7 cellular contexts compared by ENCODE assay signal in genomic region chr10:133258066-133258817, GRCh38. TPM values are rescaled to one million over a fixed set of nuclear protein-coding genes. Genes with fewer than 3 reads are reported as not detected.
DNase-seq lines count a peak whose midpoint lies in the region; ATAC-seq and TF ChIP-seq lines count a peak whose summit lies in the region.
"Had no signal": no experiment of that assay in that cellular context is flagged by ENCODE, and none has a peak within 500 bp of the region (broad histone marks: within the 10 kb centered on the region; RNA-seq: fewer than 3 reads in every experiment).

No MANE protein-coding gene starts in this region.

- H3K4me3 Mint-ChIP-seq in effector memory CD8-positive, alpha-beta T cell: peak overlapping the region; percentile 54 to 73

- no peaks in the 10 kb centered on the region for H3K27me3 ChIP-seq in upper lobe of left lung

- no peak for TF ChIP-seq EP300 in upper lobe of left lung (IDR thresholded peaks at IDR 0.05)

- TF ChIP-seq CTCF in upper lobe of left lung (IDR thresholded peaks at IDR 0.05): no peak

- no peak for TF ChIP-seq POLR2A in upper lobe of left lung (IDR thresholded peaks at IDR 0.05)

- peaks cover 23% of the 10 kb centered on the region for H3K36me3 Mint-ChIP-seq in effector memory CD8-positive, alpha-beta T cell (ENCODE audit: insufficient read depth)

- 40 to 45% methylated on average over 1 to 18 of the region's 21 CpGs for WGBS in upper lobe of left lung, 2 donors

- peak overlapping the region; percentile 79 to 93 (median 82) for H3K27ac ChIP-seq in upper lobe of left lung

- ATAC-seq in Right ventricle myocardium superior (ENCODE audit: poor library complexity) (no peak), Right ventricle myocardium inferior (no peak), upper lobe of left lung (ENCODE audit: low FRiP score in 2 of 2) (peak; percentile 11 to 42), left lobe of liver (no peak)
- ATAC-seq in effector memory CD8-positive, alpha-beta T cell (replicated peaks): peak; percentile 3

- H3K9me3 ChIP-seq in upper lobe of left lung: no peaks in the 10 kb centered on the region

- peak overlapping the region; percentile 72 to 79 for H3K27ac Mint-ChIP-seq in effector memory CD8-positive, alpha-beta T cell

- H3K27me3 Mint-ChIP-seq in effector memory CD8-positive, alpha-beta T cell: no peaks in the 10 kb centered on the region

- intact Hi-C loops in Right ventricle myocardium superior (cut with DNase I) (no loop called here), Right ventricle myocardium inferior (cut with DNase I) (no loop called here)

- H3K4me3 ChIP-seq in upper lobe of left lung: peak overlapping the region in 2 of 4 donors; percentile 4 to 29

- peaks cover 34 to 40% of the 10 kb centered on the region in 2 donors for H3K4me1 Mint-ChIP-seq in effector memory CD8-positive, alpha-beta T cell (ENCODE audit: low read depth in 2 of 2)

- no peaks in the 10 kb centered on the region for H3K36me3 ChIP-seq in upper lobe of left lung

- no peaks in the 10 kb centered on the region for H3K9me3 Mint-ChIP-seq in effector memory CD8-positive, alpha-beta T cell

- peaks cover 48 to 56% (median 53%) of the 10 kb centered on the region in 4 donors for H3K4me1 ChIP-seq in upper lobe of left lung

- peak; percentile 56 for DNase-seq in Right ventricle myocardium superior
- DNase-seq in Right ventricle myocardium inferior (ENCODE audit: missing footprints): no peak
- DNase-seq in effector memory CD8-positive, alpha-beta T cell: peak in 1 of 3 experiments; percentile 23
- peak; percentile 86 to 89 for DNase-seq in upper lobe of left lung
- no peak for DNase-seq in left lobe of liver (ENCODE audit: low spot score)
- DNase-seq in activated CD4-positive, CD25-positive, alpha-beta regulatory T cell treated with anti-CD3 and anti-CD28 coated beads, Interleukin-2, amount 50 U/mL, for 72 hours: no peak

RNA-seq across cellular contexts. Expression of gene ADAM8, which starts 18.4 kb away (rescaled TPM):
- total RNA-seq in Right ventricle myocardium superior (2.5 TPM), Right ventricle myocardium inferior (2.0 TPM), upper lobe of left lung (10 to 100 TPM; 10.4 to 93.2 (median 32.9) TPM), left lobe of liver (7.4 TPM)

RNA-seq across cellular contexts. Expression of gene VENTX, which starts 20.6 kb away (rescaled TPM):
- 0.43 TPM for total RNA-seq in Right ventricle myocardium superior
- total RNA-seq in Right ventricle myocardium inferior: 0.54 TPM
- total RNA-seq in upper lobe of left lung: 10 to 100 TPM in 1 of 6 donors, 1 to 10 TPM in 5; 1.7 to 11.5 (median 4.4) TPM
- 0.15 TPM for total RNA-seq in left lobe of liver
- total RNA-seq: dermis microvascular lymphatic vessel endothelial cell had no signal

RNA-seq across cellular contexts. Expression of gene UTF1, which starts 28.2 kb away (rescaled TPM):
- total RNA-seq in Right ventricle myocardium superior: not detected
- total RNA-seq in Right ventricle myocardium inferior: not detected
- under 1 TPM in 2 of 6 donors, not detected in 4; 0.26 to 0.37 TPM for total RNA-seq in upper lobe of left lung
- not detected for total RNA-seq in left lobe of liver
- total RNA-seq: dermis microvascular lymphatic vessel endothelial cell had no signal

RNA-seq across cellular contexts. Expression of gene TUBGCP2, which starts 50.4 kb away (rescaled TPM):
- total RNA-seq in Right ventricle myocardium superior: 38.5 TPM
- total RNA-seq in Right ventricle myocardium inferior: 44.7 TPM
- 100 to 1,000 TPM in 1 of 6 donors, 10 to 100 TPM in 5; 41.7 to 106 (median 56.3) TPM for total RNA-seq in upper lobe of left lung
- total RNA-seq in left lobe of liver: 25.7 TPM

RNA-seq across cellular contexts. Expression of gene ZNF511, which starts 50.5 kb away (rescaled TPM):
- total RNA-seq in Right ventricle myocardium superior (44.8 TPM), Right ventricle myocardium inferior (39.4 TPM), upper lobe of left lung (10 to 100 TPM; 12.6 to 44.2 (median 33.0) TPM), left lobe of liver (30.2 TPM)

Comparison
In these comparisons a context has a peak if more than half of its experiments do, and no peak if none do; other contexts are left out.
1. DNase-seq: peak in Right ventricle myocardium superior (single experiment) and upper lobe of left lung (2 of 2); none in Right ventricle myocardium inferior (single experiment), left lobe of liver (single experiment) and activated CD4-positive, CD25-positive, alpha-beta regulatory T cell treated with anti-CD3 and anti-CD28 coated beads, Interleukin-2, amount 50 U/mL, for 72 hours (single experiment).
2. ATAC-seq: peak in effector memory CD8-positive, alpha-beta T cell (single experiment) and upper lobe of left lung (2 of 2); none in Right ventricle myocardium superior (single experiment), Right ventricle myocardium inferior (single experiment) and left lobe of liver (single experiment).